ENCODE assay signal across 8 cellular contexts in genomic region chr13:33542309-33543088, GRCh38.
DNase-seq lines count a peak whose midpoint lies in the region; ATAC-seq and TF ChIP-seq lines count a peak whose summit lies in the region.

No MANE protein-coding gene starts in this region.

- peaks cover 32% of the 10 kb centered on the region for H3K4me1 ChIP-seq in adipocyte (ENCODE audit: control insufficient read depth, insufficient read depth, low read length)
- peaks cover 30% of the 10 kb centered on the region for H3K4me1 ChIP-seq in cardiac muscle cell (ENCODE audit: low read depth)
- peaks cover 12% of the 10 kb centered on the region for H3K4me1 ChIP-seq in parathyroid adenoma
- H3K4me1 ChIP-seq in transverse colon, result peaks cover 0 to 38% (median 29%) of the 10 kb centered on the region in 4 donors

- H3K79me2 ChIP-seq in SU-DHL-6 (ENCODE audit: insufficient read depth, low read length) (0 out of 2 replicates have a peak, but pooled peaks cover 5% of the 10 kb centered on the region), parathyroid adenoma (no peaks in the 10 kb centered on the region)

- H3K27me3 ChIP-seq in SU-DHL-6 (ENCODE audit: low read length), result no peaks in the 10 kb centered on the region
- no peaks in the 10 kb centered on the region for H3K27me3 ChIP-seq in adipocyte (replicated peaks; ENCODE audit: control insufficient read depth, insufficient read depth, low read length)
- H3K27me3 ChIP-seq in cardiac muscle cell, result no peaks in the 10 kb centered on the region
- H3K27me3 ChIP-seq in parathyroid adenoma (ENCODE audit: control insufficient read depth, insufficient read depth, low read length), result no peaks in the 10 kb centered on the region
- no peaks in the 10 kb centered on the region for H3K27me3 ChIP-seq in transverse colon

- H4K20me1 ChIP-seq in SU-DHL-6 (ENCODE audit: low read depth, low read length), result no peaks in the 10 kb centered on the region

- H3K4me3 ChIP-seq in SU-DHL-6 (ENCODE audit: insufficient read depth, low read length, poor library complexity, severe bottlenecking) (peak overlapping the region; percentile 67), adipocyte (ENCODE audit: low read length) (peak overlapping the region; percentile 90), cardiac muscle cell (peak overlapping the region; percentile 48), parathyroid adenoma (ENCODE audit: low read depth, low read length) (peak overlapping the region; percentile 75), transverse colon (peak overlapping the region; percentile 35 to 65 (median 41))

- in situ Hi-C loops in transverse colon (cut with MboI; ENCODE audit: low pct_ligation_motif_present in 1 of 4, low pct_unique_long_range_greater_than_20kb in 1 of 4, low sequenced_read_pairs in 3 of 4), result loop anchor here (10.0 to 25.0 kb wide), 6 partner anchors 172 to 958 kb away; partner anchors contain the start of gene PDS5B (in 4 of the 4)

- DNase-seq in NCI-H128 (lab: John Stamatoyannopoulos, UW; ENCODE audit: unreplicated experiment), result peak; percentile 98
- DNase-seq in adipocyte (ENCODE audit: low read depth), result peak; percentile 99
- peak; percentile 98 to 100 for DNase-seq in cardiac muscle cell (ENCODE audit: low read depth in 1 of 2, low spot score in 1 of 2)
- peak; percentile 99 for DNase-seq in transverse colon

- H3K9me2 ChIP-seq in SU-DHL-6 (replicated peaks; ENCODE audit: insufficient read depth, low read length), result no peaks in the 10 kb centered on the region

- peak; percentile 97 for TF ChIP-seq EP300 in transverse colon (IDR thresholded peaks at IDR 0.05; ENCODE audit: low read depth)

- H3K4me2 ChIP-seq in SU-DHL-6 (ENCODE audit: low read depth, low read length, poor library complexity, severe bottlenecking), result peak overlapping the region; percentile 87
- peak overlapping the region; percentile 95 for H3K4me2 ChIP-seq in parathyroid adenoma (ENCODE audit: low read length)

- peak; percentile 80 for ATAC-seq in HG02678 (IDR thresholded peaks at IDR 0.05; ENCODE audit: unreplicated experiment)

- peak; percentile 64 for TF ChIP-seq POLR2A in transverse colon (IDR thresholded peaks at IDR 0.05)

- intact Hi-C loops in transverse colon (cut with DNase I; ENCODE audit: low total_unique reads), result loop anchor here (10.0 kb wide), 3 partner anchors 258 to 958 kb away; partner anchors contain the start of genes PDS5B and STARD13

- H2AFZ ChIP-seq in SU-DHL-6 (ENCODE audit: low read depth, low read length, severe bottlenecking) (peak overlapping the region; percentile 62), parathyroid adenoma (peak overlapping the region; percentile 96)

- TF ChIP-seq CTCF in GM12872 (IDR thresholded peaks at IDR 0.05; ENCODE audit: insufficient read depth, low read depth, low read length) (peak; percentile 77), SU-DHL-6 (IDR thresholded peaks at IDR 0.05; ENCODE audit: insufficient read depth, low read length, poor library complexity, severe bottlenecking) (peak; percentile 75), cardiac muscle cell (IDR thresholded peaks at IDR 0.05; ENCODE audit: low read depth, low read length) (peak; percentile 86), parathyroid adenoma (IDR thresholded peaks at IDR 0.05) (peak; percentile 67), transverse colon (IDR thresholded peaks at IDR 0.05) (peak; percentile 72 to 93 (median 82))

- H3F3A ChIP-seq in SU-DHL-6 (ENCODE audit: insufficient read depth), result peaks cover 29% of the 10 kb centered on the region

- H3K9ac ChIP-seq in SU-DHL-6 (ENCODE audit: low read length), result peak overlapping the region; percentile 88
- H3K9ac ChIP-seq in adipocyte (ENCODE audit: low read length), result peak overlapping the region; percentile 97
- H3K9ac ChIP-seq in parathyroid adenoma, result peak overlapping the region; percentile 11

- H3K27ac ChIP-seq in SU-DHL-6 (ENCODE audit: low read depth, low read length) (peak overlapping the region; percentile 98), cardiac muscle cell (peak overlapping the region; percentile 97), parathyroid adenoma (peak overlapping the region; percentile 99), transverse colon (peak overlapping the region; percentile 94 to 99 (median 97))

- 0 to 1% methylated on average over 4 to 70 of the region's 70 CpGs for WGBS in transverse colon (ENCODE audit: low coverage in 1 of 2), 2 donors

- H3K36me3 ChIP-seq in SU-DHL-6 (ENCODE audit: low read length), result no peaks in the 10 kb centered on the region
- H3K36me3 ChIP-seq in adipocyte (ENCODE audit: control insufficient read depth, insufficient read depth, low read length, severe bottlenecking), result no peaks in the 10 kb centered on the region
- H3K36me3 ChIP-seq in cardiac muscle cell, result no peaks in the 10 kb centered on the region
- H3K36me3 ChIP-seq in parathyroid adenoma (ENCODE audit: control insufficient read depth, insufficient read depth, low read length), result no peaks in the 10 kb centered on the region
- no peaks in the 10 kb centered on the region for H3K36me3 ChIP-seq in transverse colon

- no peaks in the 10 kb centered on the region for H3K9me3 ChIP-seq in SU-DHL-6 (ENCODE audit: insufficient read depth, low read length)
- H3K9me3 ChIP-seq in adipocyte (ENCODE audit: control insufficient read depth, low read length), result no peaks in the 10 kb centered on the region
- H3K9me3 ChIP-seq in cardiac muscle cell (ENCODE audit: low read depth), result no peaks in the 10 kb centered on the region
- no peaks in the 10 kb centered on the region for H3K9me3 ChIP-seq in parathyroid adenoma (ENCODE audit: control insufficient read depth, low read length)
- H3K9me3 ChIP-seq in transverse colon, result no peaks in the 10 kb centered on the region

Comparison
In these comparisons a context has a peak if more than half of its experiments do, and no peak if none do; other contexts are left out.
1. Peak in every context shown above with its lines: DNase-seq, ATAC-seq, H3K4me3 ChIP-seq and H3K27ac ChIP-seq.
2. H3K9ac ChIP-seq: peak in every context shown above with its lines; median percentile 97 in adipocyte; 88 in SU-DHL-6; 11 in parathyroid adenoma.